Comparison of ENCODE assay signal across 1 cellular context in genomic region chr10:77844177-77844576, GRCh38.
TF ChIP-seq lines count a peak whose summit lies in the region.

No MANE protein-coding gene starts in this region.

TF ChIP-seq in IMR-90, 13 proteins besides CTCF, POLR2A, EP300 and RAD21:
- TF ChIP-seq MAZ (IDR thresholded peaks at IDR 0.05; ENCODE audit: borderline replicate concordance, low read depth, low read length) (no peak), USF2 (IDR thresholded peaks at IDR 0.05; ENCODE audit: low read depth, low read length) (no peak), MXI1 (IDR thresholded peaks at IDR 0.05; ENCODE audit: borderline replicate concordance, low read depth, low read length) (no peak), RFX5 (IDR thresholded peaks at IDR 0.05; ENCODE audit: low read depth, low read length) (no peak), BHLHE40 (IDR thresholded peaks at IDR 0.05; ENCODE audit: low read depth, low read length) (no peak), MAFK (IDR thresholded peaks at IDR 0.05; ENCODE audit: low read depth, low read length) (no peak), SMC3 (IDR thresholded peaks at IDR 0.05; ENCODE audit: low read depth, low read length) (no peak), ELK1 (IDR thresholded peaks at IDR 0.05; ENCODE audit: borderline replicate concordance, low read depth, low read length) (no peak), RCOR1 (IDR thresholded peaks at IDR 0.05; ENCODE audit: insufficient replicate concordance, low read length) (no peak), FOS (IDR thresholded peaks at IDR 0.05; ENCODE audit: low read depth, low read length) (no peak), NFE2L2 (IDR thresholded peaks at IDR 0.05; ENCODE audit: low read depth, low read length) (no peak), CHD1 (IDR thresholded peaks at IDR 0.05; ENCODE audit: low read depth, low read length) (no peak), CEBPB (IDR thresholded peaks at IDR 0.05; ENCODE audit: low read depth, low read length) (no peak)
